ENCODE assay signal across 18 cellular contexts in the genomic region with DNA sequence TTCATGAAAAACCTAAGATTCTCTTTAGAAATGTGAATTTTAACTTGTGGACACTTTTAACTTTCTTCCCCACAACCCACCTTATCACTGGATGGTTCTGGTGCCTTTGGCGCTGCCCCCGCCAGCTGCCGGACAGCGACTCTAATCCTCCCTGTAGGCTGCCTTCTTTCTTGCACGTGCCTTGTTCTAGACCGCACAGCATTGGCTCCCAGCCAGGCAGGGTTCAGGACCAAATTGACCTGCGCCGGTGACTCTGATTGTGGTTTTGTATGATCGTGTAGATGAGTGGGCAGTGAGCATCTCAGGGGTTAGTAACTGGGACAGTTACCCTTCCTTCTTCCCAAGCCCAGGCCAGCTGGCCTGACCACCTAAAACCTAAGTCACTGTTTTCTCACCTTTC.
A peak's percentile ranks its signal among the peaks of the same experiment; 100 is the strongest.
DNase-seq lines count a peak whose midpoint lies in the region; ATAC-seq and TF ChIP-seq lines count a peak whose summit lies in the region.
"Had no signal": no experiment of that assay in that cellular context is flagged by ENCODE, and none has a peak within 500 bp of the region (broad histone marks: within the 10 kb centered on the region; RNA-seq: fewer than 3 reads in every experiment).

No MANE protein-coding gene starts in this region.

- H3K27me3 Mint-ChIP-seq in chondrocyte (ENCODE audit: low read depth), result no peaks in the 10 kb centered on the region
- H3K27me3 Mint-ChIP-seq in stimulated activated memory B cell treated with anti-CD40 and anti-IgM and Interleukin-4, amounts not matched to agents 10 μg/mL and 1 μg/mL and 100 μg/mL, for 72 hours, result peaks cover 10% of the 10 kb centered on the region

- peak overlapping the region; percentile 13; the same call in 1 of the 2 replicates for H3K4me2 ChIP-seq in HCT116 (ENCODE audit: low read length)
- H3K4me2 ChIP-seq: BLaER1 had no signal

- H3K9me2 ChIP-seq in HCT116 (ENCODE audit: insufficient read depth), result no peaks in the 10 kb centered on the region

- no peak for TF ChIP-seq CTCF in HCT116 (IDR thresholded peaks at IDR 0.05 in 2 of 3, conservative IDR thresholded peaks at IDR 0.05 in 1 of 3; ENCODE audit: borderline replicate concordance in 1 of 3, insufficient read depth in 1 of 3, low read depth in 2 of 3, low read length in 2 of 3)
- TF ChIP-seq CTCF in RWPE2 (IDR thresholded peaks at IDR 0.05; ENCODE audit: poor library complexity, severe bottlenecking), result no peak
- TF ChIP-seq CTCF in chondrocyte (IDR thresholded peaks at IDR 0.05), result no peak
- no peak for TF ChIP-seq CTCF in uterus (IDR thresholded peaks at IDR 0.05)

- peaks cover 61% of the 10 kb centered on the region for H3K4me1 Mint-ChIP-seq in chondrocyte (ENCODE audit: low read depth)
- H3K4me1 Mint-ChIP-seq in stimulated activated memory B cell treated with anti-CD40 and anti-IgM and Interleukin-4, amounts not matched to agents 10 μg/mL and 1 μg/mL and 100 μg/mL, for 72 hours, result no peaks in the 10 kb centered on the region

- H2AFZ ChIP-seq in HCT116 (ENCODE audit: low read depth, low read length, poor library complexity, severe bottlenecking), result no peak overlapping the region

- H4K20me1 ChIP-seq in HCT116 (ENCODE audit: insufficient read depth), result 0 out of 2 replicates have a peak, but pooled peaks cover 4% of the 10 kb centered on the region

- no peak overlapping the region for H3K9ac ChIP-seq in HCT116 (ENCODE audit: low read length)
- H3K9ac ChIP-seq: BLaER1 had no signal

- no peaks in the 10 kb centered on the region for H3K36me3 Mint-ChIP-seq in chondrocyte (ENCODE audit: low read depth)
- H3K36me3 Mint-ChIP-seq in stimulated activated memory B cell treated with anti-CD40 and anti-IgM and Interleukin-4, amounts not matched to agents 10 μg/mL and 1 μg/mL and 100 μg/mL, for 72 hours, result no peaks in the 10 kb centered on the region
- H3K36me3 Mint-ChIP-seq: CD8-positive, alpha-beta memory T cell had no signal

- H3K4me1 ChIP-seq in HCT116 (ENCODE audit: control insufficient read depth in 1 of 2, insufficient read depth in 2 of 2, low read length in 2 of 2) (peaks cover 17 to 44% of the 10 kb centered on the region in 2 experiments; a peak in 3 of 4 replicates), RWPE2 (ENCODE audit: insufficient read depth, poor library complexity, severe bottlenecking) (peaks cover 76% of the 10 kb centered on the region), uterus (peaks cover 5% of the 10 kb centered on the region in 2 donors)

- H3K9me3 Mint-ChIP-seq in chondrocyte (ENCODE audit: low read depth), result no peaks in the 10 kb centered on the region
- no peaks in the 10 kb centered on the region for H3K9me3 Mint-ChIP-seq in stimulated activated memory B cell treated with anti-CD40 and anti-IgM and Interleukin-4, amounts not matched to agents 10 μg/mL and 1 μg/mL and 100 μg/mL, for 72 hours

- peak overlapping the region; percentile 99 for H3K27ac Mint-ChIP-seq in chondrocyte (ENCODE audit: unreplicated experiment)
- no peak overlapping the region for H3K27ac Mint-ChIP-seq in stimulated activated memory B cell treated with anti-CD40 and anti-IgM and Interleukin-4, amounts not matched to agents 10 μg/mL and 1 μg/mL and 100 μg/mL, for 72 hours
- H3K27ac Mint-ChIP-seq: CD8-positive, alpha-beta memory T cell had no signal

- H3K27me3 ChIP-seq in HCT116 (ENCODE audit: insufficient read depth, low read length) (no peaks in the 10 kb centered on the region), RWPE2 (ENCODE audit: insufficient read depth, poor library complexity, severe bottlenecking) (no peaks in the 10 kb centered on the region), uterus (no peaks in the 10 kb centered on the region)
- H3K27me3 ChIP-seq: BLaER1, MG63, Peyer's patch had no signal

- peak; percentile 27 for DNase-seq in HCT116 (ENCODE audit: low read depth, low spot score)
- DNase-seq in RWPE2 (ENCODE audit: low spot score), result no peak
- no peak for DNase-seq in chondrocyte (ENCODE audit: low spot score)
- peak; percentile 76 for DNase-seq in kidney tubule cell (ENCODE audit: low spot score)
- no peak for DNase-seq in DMS153 (lab: John Stamatoyannopoulos, UW)
- no peak for DNase-seq in uterus
- DNase-seq: CD8-positive, alpha-beta memory T cell; DND-41; GDM1; MG63; NCI-H1092 treated with DMSO at 0.1 percent for 48 hours; NCI-H2081 treated with DMSO at 0.1 percent for 48 hours; NCI-H524; Peyer's patch had no signal

- TF ChIP-seq POLR2A in HCT116 (IDR thresholded peaks at IDR 0.05; ENCODE audit: borderline replicate concordance, extremely low read depth, insufficient read depth, insufficient read length), result no peak
- no peak for TF ChIP-seq POLR2A in uterus (IDR thresholded peaks at IDR 0.05)

- H3K4me3 ChIP-seq in HCT116 (replicated peaks in 1 of 2; ENCODE audit: low read depth in 1 of 2, low read length in 2 of 2) (no peak overlapping the region), RWPE2 (ENCODE audit: severe bottlenecking) (no peak overlapping the region), uterus (no peak overlapping the region)
- H3K4me3 ChIP-seq: BLaER1, MG63, Peyer's patch had no signal

- no peak overlapping the region for H3K4me3 Mint-ChIP-seq in chondrocyte (ENCODE audit: unreplicated experiment)
- H3K4me3 Mint-ChIP-seq in stimulated activated memory B cell treated with anti-CD40 and anti-IgM and Interleukin-4, amounts not matched to agents 10 μg/mL and 1 μg/mL and 100 μg/mL, for 72 hours, result no peak overlapping the region
- H3K4me3 Mint-ChIP-seq: CD8-positive, alpha-beta memory T cell had no signal

- CTCF ChIA-PET in HCT116 (lab: Charles Lee), result no interaction called here

- ATAC-seq in HCT116, result peak; percentile 45; the same call in 1 of the 2 replicates
- ATAC-seq in RWPE2 (ENCODE audit: low read depth), result no peak
- no peak for ATAC-seq in stimulated activated memory B cell treated with anti-CD40 and anti-IgM and Interleukin-4, amounts not matched to agents 10 μg/mL and 1 μg/mL and 100 μg/mL, for 72 hours
- ATAC-seq in HG03159 (IDR thresholded peaks at IDR 0.05; ENCODE audit: unreplicated experiment), result no peak
- ATAC-seq: HepG2 had no signal

- BruUV-seq in HCT116 (replicated peaks; lab: Mats Ljungman, UMichigan), result no TSS peak

- H3K9me3 ChIP-seq in HCT116 (ENCODE audit: control insufficient read depth in 1 of 2, insufficient read depth in 1 of 2, low read depth in 1 of 2, low read length in 2 of 2) (no peaks in the 10 kb centered on the region), RWPE2 (ENCODE audit: severe bottlenecking) (no peaks in the 10 kb centered on the region), uterus (no peaks in the 10 kb centered on the region)
- H3K9me3 ChIP-seq: BLaER1, MG63, Peyer's patch had no signal

- no peaks in the 10 kb centered on the region for H3K79me2 ChIP-seq in HCT116 (ENCODE audit: insufficient read depth, low read length)

- no peaks in the 10 kb centered on the region for H3K36me3 ChIP-seq in HCT116 (ENCODE audit: control insufficient read depth in 1 of 2, insufficient read depth in 2 of 2, low read length in 2 of 2)
- peaks cover 15% of the 10 kb centered on the region for H3K36me3 ChIP-seq in RWPE2 (ENCODE audit: low read depth)
- H3K36me3 ChIP-seq in uterus, result no peaks in the 10 kb centered on the region
- H3K36me3 ChIP-seq: Peyer's patch had no signal

- POLR2A ChIA-PET in HCT116 (lab: Charles Lee), result no interaction called here

- H3K27ac ChIP-seq in HCT116 (ENCODE audit: low read depth, low read length) (no peak overlapping the region), RWPE2 (ENCODE audit: poor library complexity, severe bottlenecking) (peak overlapping the region; percentile 99), uterus (no peak overlapping the region)
- H3K27ac ChIP-seq: BLaER1, Peyer's patch had no signal

- TF ChIP-seq RAD21 in HCT116 (IDR thresholded peaks at IDR 0.05; ENCODE audit: low read depth), result no peak

- RAD21 ChIA-PET in HCT116 (lab: Charles Lee; ENCODE audit: low non-redundant PET in 1 of 2, low total read pairs in 2 of 2, uncharacterized antibody in 2 of 2, unreplicated experiment in 2 of 2), result no interaction called here

- intact Hi-C loops in HCT116 (cut with micrococcal nuclease), result no loop called here
- intact Hi-C loops in uterus (cut with DNase I; ENCODE audit: low total_unique reads), result loop anchor here (10.0 kb wide), 1 partner anchor 109 kb away; the partner anchor contains the start of gene ASAP2

TF ChIP-seq in HCT116, 20 proteins besides CTCF, POLR2A, EP300 and RAD21:
- no peak for TF ChIP-seq ZNF274 (IDR thresholded peaks at IDR 0.05; ENCODE audit: low read depth, low read length)
- TF ChIP-seq ATF3 (IDR thresholded peaks at IDR 0.05), result no peak
- no peak for TF ChIP-seq TCF7L2 (IDR thresholded peaks at IDR 0.05; ENCODE audit: borderline replicate concordance, extremely low read depth, insufficient read depth, insufficient read length)
- no peak for TF ChIP-seq SRF (IDR thresholded peaks at IDR 0.05; ENCODE audit: low read depth)
- no peak for TF ChIP-seq EGR1 (IDR thresholded peaks at IDR 0.05; ENCODE audit: low read depth)
- no peak for TF ChIP-seq EZH2phosphoT487 (IDR thresholded peaks at IDR 0.05; ENCODE audit: borderline replicate concordance)
- TF ChIP-seq POLR2AphosphoS5 (IDR thresholded peaks at IDR 0.05; ENCODE audit: low read depth, low read length), result no peak
- no peak for TF ChIP-seq SP1 (IDR thresholded peaks at IDR 0.05; ENCODE audit: low read depth)
- no peak for TF ChIP-seq ZFX (IDR thresholded peaks at IDR 0.05)
- TF ChIP-seq ELF1 (IDR thresholded peaks at IDR 0.05; ENCODE audit: borderline replicate concordance, low read depth), result no peak
TF ChIP-seq in HCT116: peak in this region for 0.

Comparison
In these comparisons a context has a peak if more than half of its experiments do, and no peak if none do; other contexts are left out.
1. DNase-seq: peak in HCT116 (single experiment) and kidney tubule cell (single experiment); none in RWPE2 (single experiment), chondrocyte (single experiment), DMS153 (single experiment) and uterus (0 of 2).